26 cellular contexts compared by ENCODE assay signal in genomic region chr12:5565933-5566632, GRCh38.
DNase-seq lines count a peak whose midpoint lies in the region; ATAC-seq, FAIRE-seq and TF ChIP-seq lines count a peak whose summit lies in the region.
"Had no signal": no experiment of that assay in that cellular context is flagged by ENCODE, and none has a peak within 500 bp of the region (broad histone marks: within the 10 kb centered on the region; RNA-seq: fewer than 3 reads in every experiment).

No MANE protein-coding gene starts in this region.

- H3K27ac Mint-ChIP-seq in HFFc6 (peak overlapping the region; percentile 72), nephron (peak overlapping the region in 2 of 3 experiments; percentile 8 to 76)
- H3K27ac Mint-ChIP-seq: activated naive CD8-positive, alpha-beta T cell treated with anti-CD3 and anti-CD28 coated beads for 36 hours; activated T-helper 2 cell treated with anti-CD3 and anti-CD28 coated beads, Interferon-gamma antibody, Interleukin-2, Interleukin-4, amounts not matched to agents 10 μg/mL and 5 μg/mL and 100 μg/mL, durations not matched to agents 14 hours and 24 hours and 36 hours; dendritic cell treated with granulocyte-macrophage colony-stimulating factor and Interleukin-4, amounts not matched to agents 40 ng/mL and 50 ng/mL, for 4 days; natural killer cell; stimulated activated memory B cell treated with anti-CD40 and anti-IgM and Interleukin-4, amounts not matched to agents 10 μg/mL and 1 μg/mL and 100 μg/mL, for 72 hours; T-helper 17 cell had no signal

- peaks cover 10% of the 10 kb centered on the region for H3K27me3 Mint-ChIP-seq in HFFc6 (ENCODE audit: insufficient read depth)
- H3K27me3 Mint-ChIP-seq in nephron (ENCODE audit: low read depth) = peaks cover 26% of the 10 kb centered on the region

- H3K4me3 Mint-ChIP-seq in HFFc6 = peak overlapping the region; percentile 34
- H3K4me3 Mint-ChIP-seq in nephron = no peak overlapping the region
- H3K4me3 Mint-ChIP-seq: activated naive CD8-positive, alpha-beta T cell treated with anti-CD3 and anti-CD28 coated beads for 36 hours; dendritic cell treated with granulocyte-macrophage colony-stimulating factor and Interleukin-4, amounts not matched to agents 40 ng/mL and 50 ng/mL, for 4 days; natural killer cell; stimulated activated memory B cell treated with anti-CD40 and anti-IgM and Interleukin-4, amounts not matched to agents 10 μg/mL and 1 μg/mL and 100 μg/mL, for 72 hours; T-helper 17 cell had no signal

- H3K27ac ChIP-seq in brain microvascular endothelial cell = no peak overlapping the region
- H3K27ac ChIP-seq: epithelial cell of prostate, SJSA1, thyroid gland had no signal

- TF ChIP-seq CTCF in AG10803 (conservative IDR thresholded peaks at IDR 0.05; ENCODE audit: low read length) (peak; percentile 46), HFFc6 (IDR thresholded peaks at IDR 0.05) (peak; percentile 50), brain microvascular endothelial cell (IDR thresholded peaks at IDR 0.05; ENCODE audit: low read depth, low read length, missing control alignments) (peak; percentile 7), nephron (IDR thresholded peaks at IDR 0.05; ENCODE audit: unreplicated experiment in 3 of 3) (no peak)

- H3K36me3 Mint-ChIP-seq in HFFc6 (ENCODE audit: low read depth) = no peaks in the 10 kb centered on the region
- no peaks in the 10 kb centered on the region for H3K36me3 Mint-ChIP-seq in nephron (ENCODE audit: low read depth)
- H3K36me3 Mint-ChIP-seq: activated naive CD8-positive, alpha-beta T cell treated with anti-CD3 and anti-CD28 coated beads for 36 hours; natural killer cell; stimulated activated memory B cell treated with anti-CD40 and anti-IgM and Interleukin-4, amounts not matched to agents 10 μg/mL and 1 μg/mL and 100 μg/mL, for 72 hours had no signal

- in situ Hi-C loops in brain microvascular endothelial cell (cut with HindIII; ENCODE audit: low pct_ligation_motif_present, low sequenced_read_pairs) = no loop called here

- no peaks in the 10 kb centered on the region for H3K27me3 ChIP-seq in brain microvascular endothelial cell (replicated peaks)
- H3K27me3 ChIP-seq: thyroid gland had no signal

- TF ChIP-seq POLR2A in GM12892 (IDR thresholded peaks at IDR 0.05; ENCODE audit: low read depth, low read length) = no peak

- no peak for ATAC-seq in GM18511 (IDR thresholded peaks at IDR 0.05; ENCODE audit: unreplicated experiment)
- ATAC-seq: K562; natural killer cell; PC-3; stimulated activated memory B cell treated with anti-CD40 and anti-IgM and Interleukin-4, amounts not matched to agents 10 μg/mL and 1 μg/mL and 100 μg/mL, for 72 hours; T-helper 17 cell had no signal

- no peaks in the 10 kb centered on the region for H3K36me3 ChIP-seq in brain microvascular endothelial cell (replicated peaks)
- H3K36me3 ChIP-seq: SJSA1, thyroid gland had no signal

- no peak for FAIRE-seq in GM12892 (lab: Jason Lieb, UNC)
- FAIRE-seq: frontal cortex, K562 had no signal

- H3K9me3 Mint-ChIP-seq in HFFc6 = no peaks in the 10 kb centered on the region; the same call in 1 of the 2 replicates
- H3K9me3 Mint-ChIP-seq in nephron = no peaks in the 10 kb centered on the region
- H3K9me3 Mint-ChIP-seq: activated naive CD8-positive, alpha-beta T cell treated with anti-CD3 and anti-CD28 coated beads for 36 hours; activated T-helper 2 cell treated with anti-CD3 and anti-CD28 coated beads, Interferon-gamma antibody, Interleukin-2, Interleukin-4, amounts not matched to agents 10 μg/mL and 5 μg/mL and 100 μg/mL, durations not matched to agents 14 hours and 24 hours and 36 hours; dendritic cell treated with granulocyte-macrophage colony-stimulating factor and Interleukin-4, amounts not matched to agents 40 ng/mL and 50 ng/mL, for 4 days; natural killer cell; stimulated activated memory B cell treated with anti-CD40 and anti-IgM and Interleukin-4, amounts not matched to agents 10 μg/mL and 1 μg/mL and 100 μg/mL, for 72 hours had no signal

- DNase-seq in AG10803 (ENCODE audit: low read depth) = peak; percentile 85
- DNase-seq in HFFc6 = peak; percentile 63
- DNase-seq in brain microvascular endothelial cell = no peak
- DNase-seq in GM12892 (ENCODE audit: insufficient read length) = no peak
- no peak for DNase-seq in 8988T
- no peak for DNase-seq in NCI-H524 treated with DMSO at 0.1 percent for 48 hours (lab: John Stamatoyannopoulos, UW)
- DNase-seq: activated CD8-positive, alpha-beta memory T cell treated with anti-CD3 and anti-CD28 coated beads, Interleukin-2, amount 50 U/mL, for 4 hours; activated naive CD8-positive, alpha-beta T cell treated with anti-CD3 and anti-CD28 coated beads for 36 hours; DND-41; mesendoderm; MV-4-11; natural killer cell; NCI-H187 treated with DMSO at 0.1 percent for 48 hours; PC-3; posterior cingulate gyrus; T-helper 17 cell; thyroid gland had no signal

- H3K4me3 ChIP-seq in AG10803 (ENCODE audit: low read length) (no peak overlapping the region), brain microvascular endothelial cell (ENCODE audit: low read depth, low read length) (no peak overlapping the region)
- H3K4me3 ChIP-seq: K562, SJSA1, thyroid gland had no signal

- H3K4me1 Mint-ChIP-seq in HFFc6 (ENCODE audit: low read depth) = peaks cover 43% of the 10 kb centered on the region
- H3K4me1 Mint-ChIP-seq in nephron = peaks cover 33% of the 10 kb centered on the region
- H3K4me1 Mint-ChIP-seq: activated naive CD8-positive, alpha-beta T cell treated with anti-CD3 and anti-CD28 coated beads for 36 hours; natural killer cell; stimulated activated memory B cell treated with anti-CD40 and anti-IgM and Interleukin-4, amounts not matched to agents 10 μg/mL and 1 μg/mL and 100 μg/mL, for 72 hours; T-helper 17 cell had no signal

Comparison
In these comparisons a context has a peak if more than half of its experiments do, and no peak if none do; other contexts are left out.
1. DNase-seq: peak in AG10803 (single experiment) and HFFc6 (single experiment); none in brain microvascular endothelial cell (single experiment), GM12892 (single experiment), 8988T (single experiment) and NCI-H524 treated with DMSO at 0.1 percent for 48 hours (single experiment).
2. CTCF ChIP-seq: peak in AG10803 (single experiment), HFFc6 (single experiment) and brain microvascular endothelial cell (single experiment); none in nephron (0 of 3).